In the genomic region with DNA sequence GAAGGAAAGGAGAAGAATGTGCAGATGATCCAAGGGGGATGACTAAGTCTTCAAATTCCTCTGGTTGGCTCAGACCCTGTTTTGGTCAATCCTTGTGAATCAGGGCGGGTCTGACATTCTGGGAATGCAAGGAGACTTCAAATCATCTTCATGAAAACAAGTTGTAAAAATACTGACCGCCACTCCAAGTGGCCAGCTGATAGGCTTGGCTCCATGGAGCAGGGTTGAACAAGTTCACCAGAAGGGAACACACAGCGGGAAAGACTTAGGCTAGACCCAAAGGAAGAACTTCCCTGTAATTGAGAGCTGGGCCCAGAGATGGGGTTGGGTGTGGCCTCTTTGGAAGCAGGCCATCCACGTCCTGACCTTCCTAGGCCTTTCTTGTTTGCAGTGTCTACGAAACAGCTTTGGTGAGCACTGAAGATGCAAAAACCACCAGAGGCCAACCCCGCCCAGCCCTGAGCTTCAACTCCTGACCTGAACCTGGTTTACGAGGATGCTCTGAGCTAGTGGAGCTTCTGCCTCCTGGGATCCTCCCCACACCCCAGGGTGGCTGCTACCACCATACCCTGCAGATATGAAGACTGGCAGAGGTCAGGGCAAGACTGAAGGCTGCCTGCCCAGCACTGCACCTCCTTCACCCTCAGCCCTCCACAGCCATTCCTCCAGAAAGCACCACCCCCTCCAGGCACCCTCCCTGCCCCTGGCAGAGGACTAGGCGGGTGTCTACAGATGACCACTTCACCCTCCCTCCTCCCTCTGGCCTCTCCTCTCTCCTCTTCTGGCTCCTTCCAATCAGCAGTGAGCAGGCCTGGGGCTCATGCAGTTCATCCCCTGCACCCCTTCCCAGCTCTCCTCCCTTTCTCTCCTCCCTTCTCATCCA, we compare ENCODE assay signal across 1 cellular context.
TF ChIP-seq lines count a peak whose summit lies in the region.

No MANE protein-coding gene starts in this region.

TF ChIP-seq in SK-N-SH, 30 proteins besides CTCF, POLR2A, EP300 and RAD21 (continued from another document):
- TF ChIP-seq, protein P1, sequence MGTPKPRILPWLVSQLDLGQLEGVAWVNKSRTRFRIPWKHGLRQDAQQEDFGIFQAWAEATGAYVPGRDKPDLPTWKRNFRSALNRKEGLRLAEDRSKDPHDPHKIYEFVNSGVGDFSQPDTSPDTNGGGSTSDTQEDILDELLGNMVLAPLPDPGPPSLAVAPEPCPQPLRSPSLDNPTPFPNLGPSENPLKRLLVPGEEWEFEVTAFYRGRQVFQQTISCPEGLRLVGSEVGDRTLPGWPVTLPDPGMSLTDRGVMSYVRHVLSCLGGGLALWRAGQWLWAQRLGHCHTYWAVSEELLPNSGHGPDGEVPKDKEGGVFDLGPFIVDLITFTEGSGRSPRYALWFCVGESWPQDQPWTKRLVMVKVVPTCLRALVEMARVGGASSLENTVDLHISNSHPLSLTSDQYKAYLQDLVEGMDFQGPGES (IDR thresholded peaks at IDR 0.05; ENCODE audit: low read depth, low read length) = no peak
- no peak for TF ChIP-seq USF2 (IDR thresholded peaks at IDR 0.05; ENCODE audit: borderline replicate concordance, low read depth, low read length)
- TF ChIP-seq, protein P2, sequence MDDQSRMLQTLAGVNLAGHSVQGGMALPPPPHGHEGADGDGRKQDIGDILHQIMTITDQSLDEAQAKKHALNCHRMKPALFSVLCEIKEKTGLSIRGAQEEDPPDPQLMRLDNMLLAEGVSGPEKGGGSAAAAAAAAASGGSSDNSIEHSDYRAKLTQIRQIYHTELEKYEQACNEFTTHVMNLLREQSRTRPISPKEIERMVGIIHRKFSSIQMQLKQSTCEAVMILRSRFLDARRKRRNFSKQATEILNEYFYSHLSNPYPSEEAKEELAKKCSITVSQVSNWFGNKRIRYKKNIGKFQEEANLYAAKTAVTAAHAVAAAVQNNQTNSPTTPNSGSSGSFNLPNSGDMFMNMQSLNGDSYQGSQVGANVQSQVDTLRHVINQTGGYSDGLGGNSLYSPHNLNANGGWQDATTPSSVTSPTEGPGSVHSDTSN (IDR thresholded peaks at IDR 0.05) = peak; percentile 39; the same call in 1 of the 2 replicates
- TF ChIP-seq NFIC (IDR thresholded peaks at IDR 0.05; ENCODE audit: borderline replicate concordance) = peak; percentile 64
